ENCODE assay signal across 8 cellular contexts in genomic region chr18:41954827-41955613, GRCh38. TPM values are rescaled to one million over a fixed set of nuclear protein-coding genes. Genes with fewer than 3 reads are reported as not detected.
DNase-seq lines count a peak whose midpoint lies in the region; ATAC-seq and TF ChIP-seq lines count a peak whose summit lies in the region.

Gene PIK3C3 (plus strand): TSS chr18:41955234. CDS start chr18:41955292, 58 bp downstream.

- peak; percentile 96 for DNase-seq in Ammon's horn (ENCODE audit: low spot score)
- DNase-seq in GM19238 (ENCODE audit: insufficient read length, low spot score), result peak; percentile 71
- peak; percentile 89 to 95 for DNase-seq in NCI-H524 (lab: John Stamatoyannopoulos, UW)
- DNase-seq in activated CD4-positive, alpha-beta T cell treated with anti-CD3 and anti-CD28 coated beads for 36 hours, result peak; percentile 98
- peak; percentile 99 for DNase-seq in choroid plexus epithelial cell (ENCODE audit: low read depth)
- DNase-seq in kidney epithelial cell (ENCODE audit: low read depth), result peak; percentile 88
- peak; percentile 92 to 93 for DNase-seq in stimulated activated CD4-positive, alpha-beta T cell treated with anti-CD3 and anti-CD28 coated beads, Interleukin-15, amount 100 ng/mL, for 48 hours (ENCODE audit: low read depth in 2 of 2)

- H3K36me3 ChIP-seq in kidney epithelial cell (ENCODE audit: control insufficient read depth, insufficient read depth, low read length), result no peaks in the 10 kb centered on the region

- peak within 1 kb of the TSS; percentile 99 for H3K27ac Mint-ChIP-seq in activated CD4-positive, alpha-beta T cell treated with anti-CD3 and anti-CD28 coated beads for 36 hours

- peaks cover 26% of the 10 kb centered on the region for H3K4me1 Mint-ChIP-seq in activated CD4-positive, alpha-beta T cell treated with anti-CD3 and anti-CD28 coated beads for 36 hours

- H3K4me3 ChIP-seq in choroid plexus epithelial cell (ENCODE audit: low read depth, low read length) (peak within 1 kb of the TSS; percentile 87), kidney epithelial cell (ENCODE audit: low read depth, low read length) (peak within 1 kb of the TSS; percentile 82)

- CTCF ChIA-PET in activated CD4-positive, alpha-beta T cell treated with anti-CD3 and anti-CD28 coated beads for 36 hours (lab: Charles Lee), result interaction anchor here (1.0 to 1.2 kb wide), 4 partner anchors 16 to 73 kb away, joined by 3 to 4 read pairs (median 4); no protein-coding TSS in a partner anchor

- peaks cover 26% of the 10 kb centered on the region for H3K36me3 Mint-ChIP-seq in activated CD4-positive, alpha-beta T cell treated with anti-CD3 and anti-CD28 coated beads for 36 hours (ENCODE audit: low read depth)

- no peaks in the 10 kb centered on the region for H3K27me3 ChIP-seq in kidney epithelial cell (ENCODE audit: control insufficient read depth, insufficient read depth, low read length)

- POLR2A ChIA-PET in activated CD4-positive, alpha-beta T cell treated with anti-CD3 and anti-CD28 coated beads for 36 hours (lab: Charles Lee), result no interaction called here

- TF ChIP-seq CTCF in choroid plexus epithelial cell (conservative IDR thresholded peaks at IDR 0.05; ENCODE audit: low read depth, low read length), result peak; percentile 2
- TF ChIP-seq CTCF in kidney epithelial cell (IDR thresholded peaks at IDR 0.05; ENCODE audit: insufficient read depth, low read length, poor library complexity, severe bottlenecking), result no peak

- peak; percentile 98 for ATAC-seq in HG03442 (IDR thresholded peaks at IDR 0.05; ENCODE audit: unreplicated experiment)
- ATAC-seq in activated CD4-positive, alpha-beta T cell treated with anti-CD3 and anti-CD28 coated beads for 36 hours, result peak; percentile 97

- H3K27me3 Mint-ChIP-seq in activated CD4-positive, alpha-beta T cell treated with anti-CD3 and anti-CD28 coated beads for 36 hours, result no peaks in the 10 kb centered on the region

- intact Hi-C loops in activated CD4-positive, alpha-beta T cell treated with anti-CD3 and anti-CD28 coated beads for 36 hours (cut with DNase I, micrococcal nuclease), result loop anchor here in 1 of 2 experiments (1.0 kb wide), 1 partner anchor 28 kb away; no protein-coding TSS in a partner anchor

- peak within 1 kb of the TSS; percentile 98 for H3K4me3 Mint-ChIP-seq in activated CD4-positive, alpha-beta T cell treated with anti-CD3 and anti-CD28 coated beads for 36 hours

- H3K9me3 Mint-ChIP-seq in activated CD4-positive, alpha-beta T cell treated with anti-CD3 and anti-CD28 coated beads for 36 hours (ENCODE audit: low read depth), result no peaks in the 10 kb centered on the region

RNA-seq across cellular contexts. Expression of gene PIK3C3, which starts in this region (rescaled TPM):
- total RNA-seq in activated CD4-positive, alpha-beta T cell treated with anti-CD3 and anti-CD28 coated beads for 36 hours, result 10 to 100 TPM; 37.5 to 51.7 TPM
- 58.7 and 66.9 TPM in 2 replicates for total RNA-seq in kidney epithelial cell

Comparison
In these comparisons a context has a peak if more than half of its experiments do, and no peak if none do; other contexts are left out.
1. Peak in every context shown above with its lines: DNase-seq, ATAC-seq and H3K4me3 ChIP-seq.